In genomic region chr6:24908555-24908954, GRCh38 we compare ENCODE assay signal across 1 cellular context.
TF ChIP-seq lines count a peak whose summit lies in the region.

No MANE protein-coding gene starts in this region.

TF ChIP-seq in IMR-90, 13 proteins besides CTCF, POLR2A, EP300 and RAD21 (continued from another document):
- TF ChIP-seq FOS (IDR thresholded peaks at IDR 0.05; ENCODE audit: low read depth, low read length) (no peak), CHD1 (IDR thresholded peaks at IDR 0.05; ENCODE audit: low read depth, low read length) (no peak), ELK1 (IDR thresholded peaks at IDR 0.05; ENCODE audit: borderline replicate concordance, low read depth, low read length) (no peak), USF2 (IDR thresholded peaks at IDR 0.05; ENCODE audit: low read depth, low read length) (no peak), MXI1 (IDR thresholded peaks at IDR 0.05; ENCODE audit: borderline replicate concordance, low read depth, low read length) (no peak), BHLHE40 (IDR thresholded peaks at IDR 0.05; ENCODE audit: low read depth, low read length) (no peak), MAZ (IDR thresholded peaks at IDR 0.05; ENCODE audit: borderline replicate concordance, low read depth, low read length) (no peak)
